ENCODE assay signal across 8 cellular contexts in the genomic region with DNA sequence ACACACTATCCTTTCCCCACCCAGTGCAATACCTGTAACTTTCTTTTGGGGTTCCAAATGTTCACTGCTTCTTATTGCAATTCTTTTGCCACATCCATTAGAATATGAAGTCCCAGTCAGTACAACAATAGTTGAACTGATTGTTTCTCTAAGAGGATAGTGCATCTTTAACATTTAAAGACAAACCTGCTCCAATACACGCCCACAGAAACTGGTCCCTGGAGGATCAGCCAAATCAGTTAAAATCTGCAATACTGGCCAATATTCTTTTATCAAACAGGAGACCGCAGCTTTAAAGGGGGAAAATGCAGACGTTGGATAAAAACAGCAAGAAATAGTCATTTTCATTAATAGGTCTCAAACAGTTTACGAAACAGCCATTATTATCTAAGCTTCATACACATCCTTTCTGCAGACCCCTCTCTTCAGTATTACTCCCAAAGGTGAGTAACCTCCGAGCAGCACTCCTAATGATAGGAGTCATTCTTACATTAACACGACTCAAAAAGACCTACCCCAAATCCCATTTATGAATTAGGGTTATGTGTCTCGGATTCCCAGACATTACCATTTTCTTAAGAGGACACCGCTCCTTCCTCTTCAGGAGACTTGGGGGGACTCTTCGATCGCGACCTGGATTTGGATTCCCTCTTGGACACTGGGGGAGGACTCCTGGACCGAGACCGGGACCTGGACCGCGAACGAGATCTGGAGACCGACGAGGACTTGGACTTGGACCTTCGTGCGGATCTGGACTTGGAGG. TPM values are rescaled to one million over a fixed set of nuclear protein-coding genes. Genes with fewer than 3 reads are reported as not detected.
DNase-seq lines count a peak whose midpoint lies in the region; ATAC-seq and TF ChIP-seq lines count a peak whose summit lies in the region.

No MANE protein-coding gene starts in this region.

- H3K4me1 ChIP-seq in iPS-18a (ENCODE audit: control insufficient read depth, low read depth, low read length): peaks cover 19% of the 10 kb centered on the region

- DNase-seq in T-helper 1 cell (no peak), substantia nigra (lab: John Stamatoyannopoulos, UW) (no peak), A172 (ENCODE audit: low spot score) (no peak), AML-193 (lab: John Stamatoyannopoulos, UW) (no peak), SKM-1 (lab: John Stamatoyannopoulos, UW; ENCODE audit: unreplicated experiment) (no peak)
- DNase-seq in activated CD8-positive, alpha-beta T cell treated with anti-CD3 and anti-CD28 coated beads for 36 hours: no peak

- no peaks in the 10 kb centered on the region for H3K27me3 ChIP-seq in iPS-18a (ENCODE audit: control insufficient read depth, insufficient read depth, low read length)

- H3K4me3 ChIP-seq in iPS-18a (ENCODE audit: low read length): peak overlapping the region; percentile 90

- H3K9ac ChIP-seq in iPS-18a (ENCODE audit: low read length): peak overlapping the region; percentile 99

- peak overlapping the region; percentile 97 for H3K4me3 Mint-ChIP-seq in T-helper 1 cell treated with Interleukin-12 subunit alpha and Interleukin-12 subunit beta and Interleukin-4 antibody, amounts not matched to agents 30 μg/mL and 1 μg/mL, for 36 hours
- peak overlapping the region; percentile 86 for H3K4me3 Mint-ChIP-seq in activated CD8-positive, alpha-beta T cell treated with anti-CD3 and anti-CD28 coated beads for 36 hours

- POLR2A ChIA-PET in activated CD8-positive, alpha-beta T cell treated with anti-CD3 and anti-CD28 coated beads for 36 hours (lab: Charles Lee): interaction anchor here (0.6 to 8.8 kb wide), 15 partner anchors 8 to 876 kb away, joined by 3 to 184 read pairs (median 6); partner anchors contain the start of genes JMJD6, METTL23 and MXRA7

- peaks cover 43% of the 10 kb centered on the region for H3K36me3 Mint-ChIP-seq in T-helper 1 cell treated with Interleukin-12 subunit alpha and Interleukin-12 subunit beta and Interleukin-4 antibody, amounts not matched to agents 30 μg/mL and 1 μg/mL, for 36 hours (ENCODE audit: low read depth)
- peaks cover 57% of the 10 kb centered on the region for H3K36me3 Mint-ChIP-seq in activated CD8-positive, alpha-beta T cell treated with anti-CD3 and anti-CD28 coated beads for 36 hours (ENCODE audit: low read depth)

- H3K27ac ChIP-seq in iPS-18a (ENCODE audit: low read length) (peak overlapping the region; percentile 14), substantia nigra (ENCODE audit: low read depth, low read length, poor library complexity, severe bottlenecking) (peak overlapping the region; percentile 99)

- H3K27me3 Mint-ChIP-seq in T-helper 1 cell treated with Interleukin-12 subunit alpha and Interleukin-12 subunit beta and Interleukin-4 antibody, amounts not matched to agents 30 μg/mL and 1 μg/mL, for 36 hours (ENCODE audit: low read depth): no peaks in the 10 kb centered on the region
- no peaks in the 10 kb centered on the region for H3K27me3 Mint-ChIP-seq in activated CD8-positive, alpha-beta T cell treated with anti-CD3 and anti-CD28 coated beads for 36 hours

- peaks cover 41% of the 10 kb centered on the region for H3K4me1 Mint-ChIP-seq in T-helper 1 cell treated with Interleukin-12 subunit alpha and Interleukin-12 subunit beta and Interleukin-4 antibody, amounts not matched to agents 30 μg/mL and 1 μg/mL, for 36 hours (ENCODE audit: low read depth)
- H3K4me1 Mint-ChIP-seq in activated CD8-positive, alpha-beta T cell treated with anti-CD3 and anti-CD28 coated beads for 36 hours (ENCODE audit: low read depth): peaks cover 43% of the 10 kb centered on the region

- no peaks in the 10 kb centered on the region for H3K9me3 ChIP-seq in iPS-18a (ENCODE audit: control insufficient read depth, low read depth, low read length)

- peak overlapping the region; percentile 95 for H3K27ac Mint-ChIP-seq in T-helper 1 cell treated with Interleukin-12 subunit alpha and Interleukin-12 subunit beta and Interleukin-4 antibody, amounts not matched to agents 30 μg/mL and 1 μg/mL, for 36 hours
- peak overlapping the region; percentile 92 for H3K27ac Mint-ChIP-seq in activated CD8-positive, alpha-beta T cell treated with anti-CD3 and anti-CD28 coated beads for 36 hours

- no peak for ATAC-seq in activated CD8-positive, alpha-beta T cell treated with anti-CD3 and anti-CD28 coated beads for 36 hours

- peak; percentile 4 for TF ChIP-seq CTCF in activated CD8-positive, alpha-beta T cell treated with anti-CD3 and anti-CD28 coated beads for 36 hours (IDR thresholded peaks at IDR 0.05)

- H3K9me3 Mint-ChIP-seq in T-helper 1 cell treated with Interleukin-12 subunit alpha and Interleukin-12 subunit beta and Interleukin-4 antibody, amounts not matched to agents 30 μg/mL and 1 μg/mL, for 36 hours: no peaks in the 10 kb centered on the region
- H3K9me3 Mint-ChIP-seq in activated CD8-positive, alpha-beta T cell treated with anti-CD3 and anti-CD28 coated beads for 36 hours: no peaks in the 10 kb centered on the region

- H3K36me3 ChIP-seq in iPS-18a (ENCODE audit: control insufficient read depth, low read depth, low read length): peaks cover 48% of the 10 kb centered on the region

- intact Hi-C loops in activated CD8-positive, alpha-beta T cell treated with anti-CD3 and anti-CD28 coated beads for 36 hours (cut with micrococcal nuclease): no loop called here

- CTCF ChIA-PET in activated CD8-positive, alpha-beta T cell treated with anti-CD3 and anti-CD28 coated beads for 36 hours (lab: Charles Lee): interaction anchor here (1.0 to 5.9 kb wide), 2 partner anchors 8 to 22 kb away, joined by 4 to 31 read pairs; no protein-coding TSS in a partner anchor

RNA-seq across cellular contexts. Expression of gene SRSF2, which starts 1.4 kb away (rescaled TPM):
- total RNA-seq in activated CD8-positive, alpha-beta T cell treated with anti-CD3 and anti-CD28 coated beads for 36 hours: 100 to 1,000 TPM; 344 to 364 TPM
- 334 and 420 TPM in 2 replicates for total RNA-seq in A172 (2014; rRNA removed; shearing (Covaris generic))

RNA-seq across cellular contexts. Expression of gene MFSD11, which starts 2.2 kb away (rescaled TPM):
- 10 to 100 TPM; 17.0 to 17.6 TPM for total RNA-seq in activated CD8-positive, alpha-beta T cell treated with anti-CD3 and anti-CD28 coated beads for 36 hours
- total RNA-seq in A172 (2014; rRNA removed; shearing (Covaris generic)): 24.9 and 30.4 TPM in 2 replicates

RNA-seq across cellular contexts. Expression of gene METTL23, which starts 9.1 kb away (rescaled TPM):
- 10 to 100 TPM; 30.7 to 30.9 TPM for total RNA-seq in activated CD8-positive, alpha-beta T cell treated with anti-CD3 and anti-CD28 coated beads for 36 hours
- total RNA-seq in A172 (2014; rRNA removed; shearing (Covaris generic)): 38.6 and 45.5 TPM in 2 replicates

RNA-seq across cellular contexts. Expression of gene JMJD6, which starts 9.4 kb away (rescaled TPM):
- total RNA-seq in activated CD8-positive, alpha-beta T cell treated with anti-CD3 and anti-CD28 coated beads for 36 hours: 10 to 100 TPM; 77.9 to 80.3 TPM
- 40.5 and 46.8 TPM in 2 replicates for total RNA-seq in A172 (2014; rRNA removed; shearing (Covaris generic))

RNA-seq across cellular contexts. Expression of gene MXRA7, which starts 25.0 kb away (rescaled TPM):
- total RNA-seq in activated CD8-positive, alpha-beta T cell treated with anti-CD3 and anti-CD28 coated beads for 36 hours: 1 to 10 TPM; 8.4 to 8.6 TPM
- total RNA-seq in A172 (2014; rRNA removed; shearing (Covaris generic)): 187 and 223 TPM in 2 replicates
